In genomic region chr2:197310940-197311485, GRCh38 we compare ENCODE assay signal across 8 cellular contexts. TPM values are rescaled to one million over a fixed set of nuclear protein-coding genes. Genes with fewer than 3 reads are reported as not detected.
A peak's percentile ranks its signal among the peaks of the same experiment; 100 is the strongest.
DNase-seq lines count a peak whose midpoint lies in the region; ATAC-seq, FAIRE-seq and TF ChIP-seq lines count a peak whose summit lies in the region.

No MANE protein-coding gene starts in this region.

- no peaks in the 10 kb centered on the region for H3K9me3 Mint-ChIP-seq in CD14-positive monocyte
- no peaks in the 10 kb centered on the region for H3K9me3 Mint-ChIP-seq in nephron

- TF ChIP-seq CTCF in CD14-positive monocyte (IDR thresholded peaks at IDR 0.05), result peak; percentile 3
- no peak for TF ChIP-seq CTCF in choroid plexus epithelial cell (conservative IDR thresholded peaks at IDR 0.05; ENCODE audit: low read depth, low read length)
- TF ChIP-seq CTCF in nephron (IDR thresholded peaks at IDR 0.05; ENCODE audit: unreplicated experiment in 3 of 3), result no peak

- peak overlapping the region; percentile 57 to 73 for H3K4me3 Mint-ChIP-seq in CD14-positive monocyte
- peak overlapping the region; percentile 83 to 90 (median 89) for H3K4me3 Mint-ChIP-seq in nephron

- peaks cover 0 to 4% (median 0%) of the 10 kb centered on the region in 3 donors for H3K27me3 Mint-ChIP-seq in CD14-positive monocyte (ENCODE audit: low read depth in 3 of 3)
- peaks cover 28% of the 10 kb centered on the region for H3K27me3 Mint-ChIP-seq in nephron (ENCODE audit: low read depth)

- H3K27ac Mint-ChIP-seq in CD14-positive monocyte, result peak overlapping the region in 6 of 7 donors; percentile 48 to 79 (median 68)
- H3K27ac Mint-ChIP-seq in nephron, result peak overlapping the region; percentile 34 to 89 (median 78)

- intact Hi-C loops in CD14-positive monocyte (cut with micrococcal nuclease), result loop anchor here (5.0 to 10.0 kb wide), 3 partner anchors 114 to 196 kb away; no protein-coding TSS in a partner anchor

- no peaks in the 10 kb centered on the region for H3K36me3 Mint-ChIP-seq in CD14-positive monocyte
- H3K36me3 Mint-ChIP-seq in nephron (ENCODE audit: low read depth), result no peaks in the 10 kb centered on the region

- H3K4me3 ChIP-seq in Jurkat, Clone E6-1 (ENCODE audit: low read length), result peak overlapping the region; percentile 64
- H3K4me3 ChIP-seq in choroid plexus epithelial cell (ENCODE audit: low read depth, low read length), result peak overlapping the region; percentile 85

- DNase-seq in CD14-positive monocyte (ENCODE audit: low spot score), result peak; percentile 47
- DNase-seq in Jurkat, Clone E6-1 (ENCODE audit: low read depth, low spot score), result no peak
- no peak for DNase-seq in choroid plexus epithelial cell (ENCODE audit: low read depth)
- no peak for DNase-seq in NCI-H1930 (lab: John Stamatoyannopoulos, UW)
- DNase-seq in H4 (ENCODE audit: low spot score), result no peak
- DNase-seq in urothelium cell line (ENCODE audit: low spot score), result no peak

- ATAC-seq in HG03342 (IDR thresholded peaks at IDR 0.05; ENCODE audit: unreplicated experiment), result no peak

- no peak for FAIRE-seq in urothelium cell line (lab: Jason Lieb, UNC)

- H3K4me1 Mint-ChIP-seq in CD14-positive monocyte (peaks cover 44% of the 10 kb centered on the region), nephron (peaks cover 30% of the 10 kb centered on the region)

RNA-seq across cellular contexts. Expression of gene ANKRD44, which starts 0.4 kb away (rescaled TPM):
- polyA plus RNA-seq in CD14-positive monocyte, result 10 to 100 TPM; 64.9 to 91.9 TPM
- 7.3 TPM for polyA plus RNA-seq in Jurkat, Clone E6-1 (2012; ENCODE audit: insufficient read depth, insufficient read length)
- 1.9 and 4.0 TPM in 2 replicates for total RNA-seq in H4 (2014; rRNA removed; shearing (Covaris generic))
